Comparison of ENCODE assay signal across 20 cellular contexts in the genomic region with DNA sequence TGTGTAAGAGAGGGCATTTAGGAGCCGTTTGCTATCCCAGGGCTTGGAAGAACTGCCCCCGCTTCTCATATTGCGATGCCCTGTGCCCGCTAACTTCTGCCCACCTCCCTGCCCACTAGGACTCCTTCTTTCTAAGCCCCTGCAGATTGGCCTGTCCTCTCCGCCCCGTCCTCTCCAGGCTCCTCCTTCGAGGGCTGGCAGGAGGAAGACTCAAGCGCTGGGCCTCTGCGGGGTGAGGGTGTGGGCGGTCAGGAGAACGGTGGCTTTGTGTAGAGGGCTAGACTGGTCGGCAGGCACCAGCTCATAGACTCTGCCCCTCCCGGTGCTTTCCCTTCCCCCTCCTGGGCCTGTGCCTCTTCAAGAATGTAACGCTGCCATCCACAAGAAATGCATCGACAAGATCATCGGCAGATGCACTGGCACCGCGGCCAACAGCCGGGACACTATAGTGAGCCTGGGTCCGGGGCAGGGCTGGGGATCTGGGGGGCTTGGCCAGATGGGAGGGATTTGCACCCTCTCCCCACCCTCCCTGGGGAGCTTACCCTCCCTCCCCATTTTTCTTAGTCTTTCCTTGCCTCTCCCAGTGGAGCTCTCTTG. TPM values are rescaled to one million over a fixed set of nuclear protein-coding genes. Genes with fewer than 3 reads are reported as not detected.
"Had no signal": no experiment of that assay in that cellular context is flagged by ENCODE, and none has a peak within 500 bp of the region (broad histone marks: within the 10 kb centered on the region; RNA-seq: fewer than 3 reads in every experiment).

No MANE protein-coding gene starts in this region.

- H3K4me3 ChIP-seq: left lung, prostate gland, right atrium auricular region, sigmoid colon, testis, tibial artery had no signal

- H3K4me1 Mint-ChIP-seq: natural killer cell had no signal

- H3K27ac ChIP-seq: left lung, neutrophil, prostate gland, right atrium auricular region, sigmoid colon, testis, tibial artery had no signal

- H3K4me1 ChIP-seq: prostate gland, right atrium auricular region, sigmoid colon, testis, tibial artery had no signal

- H3K27ac Mint-ChIP-seq: natural killer cell, type B pancreatic cell had no signal

- H3K36me3 Mint-ChIP-seq: natural killer cell had no signal

- H3K9me3 Mint-ChIP-seq: effector memory CD8-positive, alpha-beta T cell; natural killer cell; stimulated activated memory B cell treated with anti-CD40 and anti-IgM and Interleukin-4, amounts not matched to agents 10 μg/mL and 1 μg/mL and 100 μg/mL, for 72 hours; type B pancreatic cell had no signal

- H3K4me3 Mint-ChIP-seq: effector memory CD8-positive, alpha-beta T cell; natural killer cell; stimulated activated memory B cell treated with anti-CD40 and anti-IgM and Interleukin-4, amounts not matched to agents 10 μg/mL and 1 μg/mL and 100 μg/mL, for 72 hours; type B pancreatic cell had no signal

- H3K27me3 ChIP-seq: left lung, neutrophil, right atrium auricular region, sigmoid colon, testis, tibial artery had no signal

- H3K9me3 ChIP-seq: left lung, neutrophil, prostate gland, right atrium auricular region, sigmoid colon, testis, tibial artery had no signal

- ATAC-seq: effector memory CD8-positive, alpha-beta T cell; left cardiac atrium; left lung; natural killer cell; stimulated activated memory B cell treated with anti-CD40 and anti-IgM and Interleukin-4, amounts not matched to agents 10 μg/mL and 1 μg/mL and 100 μg/mL, for 72 hours; stimulated activated naive CD8-positive, alpha-beta T cell treated with anti-CD3 and anti-CD28 coated beads, Interleukin-15, Interleukin-2, amounts not matched to agents 100 U/mL and 50 U/mL, for 24 hours had no signal

- H3K27me3 Mint-ChIP-seq: effector memory CD8-positive, alpha-beta T cell; stimulated activated memory B cell treated with anti-CD40 and anti-IgM and Interleukin-4, amounts not matched to agents 10 μg/mL and 1 μg/mL and 100 μg/mL, for 72 hours; type B pancreatic cell had no signal

- DNase-seq: cerebellar nuclear complex; cortex of kidney; effector memory CD8-positive, alpha-beta T cell; erythroblast; head of caudate nucleus; left cardiac atrium; mesendoderm; natural killer cell; sigmoid colon; stimulated activated CD4-positive, alpha-beta T cell treated with anti-CD3 and anti-CD28 coated beads, Interleukin-4, amount 100 ng/mL, for 4 hours; stimulated activated naive CD8-positive, alpha-beta T cell treated with anti-CD3 and anti-CD28 coated beads, Interleukin-15, Interleukin-2, amounts not matched to agents 100 U/mL and 50 U/mL, for 24 hours; testis; tibial artery had no signal

RNA-seq across cellular contexts. Expression of gene PRKCD, which starts 21.8 kb away (rescaled TPM):
- polyA plus RNA-seq: neural cell had no signal
